In genomic region chr22:43159484-43160178, GRCh38 we compare ENCODE assay signal across 11 cellular contexts. TPM values are rescaled to one million over a fixed set of nuclear protein-coding genes. Genes with fewer than 3 reads are reported as not detected.
DNase-seq lines count a peak whose midpoint lies in the region; ATAC-seq and TF ChIP-seq lines count a peak whose summit lies in the region.
"Had no signal": no experiment of that assay in that cellular context is flagged by ENCODE, and none has a peak within 500 bp of the region (broad histone marks: within the 10 kb centered on the region; RNA-seq: fewer than 3 reads in every experiment).

No MANE protein-coding gene starts in this region.

- TF ChIP-seq CTCF in GM20000 (IDR thresholded peaks at IDR 0.05; ENCODE audit: extremely low read depth, missing control alignments): peak; percentile 28

- ATAC-seq in HG03108 (IDR thresholded peaks at IDR 0.05; ENCODE audit: unreplicated experiment): no peak

- peak; percentile 38 for DNase-seq in AG20443 (ENCODE audit: low spot score)
- DNase-seq in GM20000 (ENCODE audit: low spot score): no peak
- peak; percentile 26 for DNase-seq in astrocyte of the hippocampus (ENCODE audit: low read depth, low spot score)
- DNase-seq in lung microvascular endothelial cell (ENCODE audit: low read depth in 2 of 2): peak; percentile 58 to 60
- DNase-seq in MV-4-11 (lab: John Stamatoyannopoulos, UW): no peak
- no peak for DNase-seq in activated CD4-positive, alpha-beta T cell treated with anti-CD3 and anti-CD28 coated beads for 1 hour
- DNase-seq in activated T-cell treated with anti-CD3 and anti-CD28 coated beads for 4 hours: no peak
- DNase-seq: activated naive CD8-positive, alpha-beta T cell treated with anti-CD3 and anti-CD28 coated beads, Interleukin-2, amount 10 ng/mL, durations not matched to agents 7 days and 5 days; heart left ventricle; occipital lobe had no signal

RNA-seq across cellular contexts. Expression of gene TSPO, which starts 8.3 kb away (rescaled TPM):
- total RNA-seq in lung microvascular endothelial cell: 310 and 323 TPM in 2 replicates

RNA-seq across cellular contexts. Expression of gene MCAT, which starts 16.4 kb away (rescaled TPM):
- 6.3 and 7.9 TPM in 2 replicates for total RNA-seq in lung microvascular endothelial cell

RNA-seq across cellular contexts. Expression of gene TTLL12, which starts 27.3 kb away (rescaled TPM):
- 13.3 and 19.6 TPM in 2 replicates for total RNA-seq in lung microvascular endothelial cell

RNA-seq across cellular contexts. Expression of gene BIK, which starts 49.1 kb away (rescaled TPM):
- 0.79 and 1.1 TPM in 2 replicates for total RNA-seq in lung microvascular endothelial cell
- total RNA-seq: occipital lobe had no signal

Comparison
In these comparisons a context has a peak if more than half of its experiments do, and no peak if none do; other contexts are left out.
1. DNase-seq: peak in AG20443 (single experiment), astrocyte of the hippocampus (single experiment) and lung microvascular endothelial cell (2 of 2); none in GM20000 (single experiment), MV-4-11 (single experiment), activated CD4-positive, alpha-beta T cell treated with anti-CD3 and anti-CD28 coated beads for 1 hour (single experiment) and activated T-cell treated with anti-CD3 and anti-CD28 coated beads for 4 hours (single experiment).